Comparison of ENCODE assay signal across 10 cellular contexts in the genomic region with DNA sequence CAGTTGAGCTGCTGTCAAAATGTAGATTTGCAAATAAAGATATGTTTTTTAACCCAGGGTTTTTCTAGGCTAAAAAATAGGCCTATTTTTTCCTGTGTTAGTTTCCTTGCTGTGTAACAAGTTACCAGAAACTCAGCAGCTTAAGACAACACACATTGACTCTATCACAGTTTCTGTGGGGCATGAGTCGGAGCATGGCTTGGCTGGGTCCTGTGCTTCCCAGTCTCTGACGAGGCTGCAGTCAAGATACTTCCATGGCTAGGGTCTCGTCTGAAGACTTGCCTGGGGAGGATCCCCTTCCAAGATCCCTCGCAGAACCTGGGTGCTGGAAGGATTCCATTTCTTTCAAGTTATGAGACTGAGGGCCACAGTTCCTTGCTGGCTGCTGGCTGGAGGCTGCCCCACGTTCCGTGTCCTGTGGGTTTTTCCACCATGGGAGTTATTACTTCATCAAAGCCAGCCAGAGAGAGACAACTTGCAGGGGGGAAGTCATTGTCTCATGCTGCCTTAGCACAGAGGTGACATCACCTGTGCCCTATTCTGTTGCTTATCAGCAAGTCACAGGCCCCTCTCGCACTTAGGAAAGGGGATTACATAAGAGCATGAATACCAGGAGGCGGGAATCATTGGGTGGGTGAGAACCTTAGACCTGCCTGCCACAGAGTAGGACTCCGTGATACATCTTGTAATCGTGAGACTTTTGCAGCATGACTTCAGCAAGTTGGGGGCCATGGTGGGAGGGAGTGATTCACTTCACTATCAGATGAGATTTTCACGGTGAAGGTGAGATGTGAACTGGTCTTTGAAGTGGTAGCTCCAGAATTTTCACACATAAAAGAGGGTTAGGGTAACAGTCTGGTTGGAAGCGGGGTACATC.
DNase-seq lines count a peak whose midpoint lies in the region; ATAC-seq and TF ChIP-seq lines count a peak whose summit lies in the region.
"Had no signal": no experiment of that assay in that cellular context is flagged by ENCODE, and none has a peak within 500 bp of the region (broad histone marks: within the 10 kb centered on the region; RNA-seq: fewer than 3 reads in every experiment).

No MANE protein-coding gene starts in this region.

- intact Hi-C loops in activated CD8-positive, alpha-beta T cell treated with anti-CD3 and anti-CD28 coated beads for 36 hours (cut with micrococcal nuclease), result no loop called here
- intact Hi-C loops in left ventricle myocardium superior (cut with micrococcal nuclease) (no loop called here), posterior vena cava (cut with DNase I) (no loop called here)

- CTCF ChIA-PET in activated CD8-positive, alpha-beta T cell treated with anti-CD3 and anti-CD28 coated beads for 36 hours (lab: Charles Lee), result interaction anchor here (1.1 to 1.6 kb wide), 2 partner anchors 35 to 149 kb away, joined by 3 read pairs; no protein-coding TSS in a partner anchor
- CTCF ChIA-PET in activated CD8-positive, alpha-beta T cell treated with anti-CD3 and anti-CD28 coated beads, Interleukin-2, amount 10 ng/mL, durations not matched to agents 7 days and 5 days (lab: Charles Lee), result no interaction called here

- H3K9me3 Mint-ChIP-seq in activated CD8-positive, alpha-beta T cell treated with anti-CD3 and anti-CD28 coated beads for 36 hours, result no peaks in the 10 kb centered on the region
- no peaks in the 10 kb centered on the region for H3K9me3 Mint-ChIP-seq in activated CD8-positive, alpha-beta T cell treated with anti-CD3 and anti-CD28 coated beads, Interleukin-2, amount 10 ng/mL, durations not matched to agents 7 days and 5 days (ENCODE audit: insufficient read depth)

- H3K27ac Mint-ChIP-seq in activated CD8-positive, alpha-beta T cell treated with anti-CD3 and anti-CD28 coated beads for 36 hours, result peak overlapping the region; percentile 1
- no peak overlapping the region for H3K27ac Mint-ChIP-seq in activated CD8-positive, alpha-beta T cell treated with anti-CD3 and anti-CD28 coated beads, Interleukin-2, amount 10 ng/mL, durations not matched to agents 7 days and 5 days

- no peaks in the 10 kb centered on the region for H3K36me3 Mint-ChIP-seq in activated CD8-positive, alpha-beta T cell treated with anti-CD3 and anti-CD28 coated beads for 36 hours (ENCODE audit: low read depth)
- H3K36me3 Mint-ChIP-seq in activated CD8-positive, alpha-beta T cell treated with anti-CD3 and anti-CD28 coated beads, Interleukin-2, amount 10 ng/mL, durations not matched to agents 7 days and 5 days (ENCODE audit: low read depth), result no peaks in the 10 kb centered on the region

- no peaks in the 10 kb centered on the region for H3K27me3 Mint-ChIP-seq in activated CD8-positive, alpha-beta T cell treated with anti-CD3 and anti-CD28 coated beads for 36 hours
- H3K27me3 Mint-ChIP-seq in activated CD8-positive, alpha-beta T cell treated with anti-CD3 and anti-CD28 coated beads, Interleukin-2, amount 10 ng/mL, durations not matched to agents 7 days and 5 days (ENCODE audit: low read depth), result no peaks in the 10 kb centered on the region

- H3K4me1 Mint-ChIP-seq in activated CD8-positive, alpha-beta T cell treated with anti-CD3 and anti-CD28 coated beads for 36 hours (ENCODE audit: low read depth), result peaks cover 39% of the 10 kb centered on the region
- H3K4me1 Mint-ChIP-seq in activated CD8-positive, alpha-beta T cell treated with anti-CD3 and anti-CD28 coated beads, Interleukin-2, amount 10 ng/mL, durations not matched to agents 7 days and 5 days (ENCODE audit: low read depth), result peaks cover 18% of the 10 kb centered on the region

- peak; percentile 66 for DNase-seq in activated CD8-positive, alpha-beta T cell treated with anti-CD3 and anti-CD28 coated beads for 36 hours
- no peak for DNase-seq in activated CD8-positive, alpha-beta T cell treated with anti-CD3 and anti-CD28 coated beads, Interleukin-2, amount 10 ng/mL, durations not matched to agents 7 days and 5 days
- DNase-seq in activated gamma-delta T cell treated with anti-CD3 and anti-CD28 coated beads, Interleukin-2, amount 50 U/mL, for 16 hours (ENCODE audit: low read depth), result peak; percentile 22
- DNase-seq in left ventricle myocardium superior, result no peak
- DNase-seq in stimulated activated CD8-positive, alpha-beta memory T cell treated with anti-CD3 and anti-CD28 coated beads, Interleukin-4, amount 100 ng/mL, for 24 hours (ENCODE audit: low read depth), result peak; percentile 17
- no peak for DNase-seq in C1 segment of cervical spinal cord (lab: John Stamatoyannopoulos, UW)
- DNase-seq in posterior vena cava (ENCODE audit: low spot score), result no peak
- no peak for DNase-seq in NCI-H526 treated with DMSO at 0.1 percent for 48 hours (lab: John Stamatoyannopoulos, UW)
- DNase-seq: foreskin fibroblast, NCI-H1694 had no signal

- POLR2A ChIA-PET in activated CD8-positive, alpha-beta T cell treated with anti-CD3 and anti-CD28 coated beads for 36 hours (lab: Charles Lee), result interaction anchor here (0.8 to 1.6 kb wide), 3 partner anchors 41 to 96 kb away, joined by 3 read pairs; no protein-coding TSS in a partner anchor
- POLR2A ChIA-PET in activated CD8-positive, alpha-beta T cell treated with anti-CD3 and anti-CD28 coated beads, Interleukin-2, amount 10 ng/mL, durations not matched to agents 7 days and 5 days (lab: Charles Lee), result interaction anchor here (1.0 kb wide), 1 partner anchor 29 kb away, joined by 3 read pairs; no protein-coding TSS in a partner anchor

- TF ChIP-seq CTCF in activated CD8-positive, alpha-beta T cell treated with anti-CD3 and anti-CD28 coated beads for 36 hours (IDR thresholded peaks at IDR 0.05), result no peak

- ATAC-seq in activated CD8-positive, alpha-beta T cell treated with anti-CD3 and anti-CD28 coated beads for 36 hours, result peak; percentile 75
- ATAC-seq in activated CD8-positive, alpha-beta T cell treated with anti-CD3 and anti-CD28 coated beads, Interleukin-2, amount 10 ng/mL, durations not matched to agents 7 days and 5 days, result no peak
- ATAC-seq in left ventricle myocardium superior, result peak; percentile 9

- H3K4me3 Mint-ChIP-seq in activated CD8-positive, alpha-beta T cell treated with anti-CD3 and anti-CD28 coated beads for 36 hours, result no peak overlapping the region
- H3K4me3 Mint-ChIP-seq in activated CD8-positive, alpha-beta T cell treated with anti-CD3 and anti-CD28 coated beads, Interleukin-2, amount 10 ng/mL, durations not matched to agents 7 days and 5 days, result no peak overlapping the region

Comparison
In these comparisons a context has a peak if more than half of its experiments do, and no peak if none do; other contexts are left out.
1. DNase-seq: peak in activated CD8-positive, alpha-beta T cell treated with anti-CD3 and anti-CD28 coated beads for 36 hours (single experiment), activated gamma-delta T cell treated with anti-CD3 and anti-CD28 coated beads, Interleukin-2, amount 50 U/mL, for 16 hours (single experiment) and stimulated activated CD8-positive, alpha-beta memory T cell treated with anti-CD3 and anti-CD28 coated beads, Interleukin-4, amount 100 ng/mL, for 24 hours (single experiment); none in activated CD8-positive, alpha-beta T cell treated with anti-CD3 and anti-CD28 coated beads, Interleukin-2, amount 10 ng/mL, durations not matched to agents 7 days and 5 days (single experiment), left ventricle myocardium superior (single experiment), C1 segment of cervical spinal cord (0 of 14), posterior vena cava (single experiment) and NCI-H526 treated with DMSO at 0.1 percent for 48 hours (single experiment).